ENCODE assay signal across 8 cellular contexts in the genomic region with DNA sequence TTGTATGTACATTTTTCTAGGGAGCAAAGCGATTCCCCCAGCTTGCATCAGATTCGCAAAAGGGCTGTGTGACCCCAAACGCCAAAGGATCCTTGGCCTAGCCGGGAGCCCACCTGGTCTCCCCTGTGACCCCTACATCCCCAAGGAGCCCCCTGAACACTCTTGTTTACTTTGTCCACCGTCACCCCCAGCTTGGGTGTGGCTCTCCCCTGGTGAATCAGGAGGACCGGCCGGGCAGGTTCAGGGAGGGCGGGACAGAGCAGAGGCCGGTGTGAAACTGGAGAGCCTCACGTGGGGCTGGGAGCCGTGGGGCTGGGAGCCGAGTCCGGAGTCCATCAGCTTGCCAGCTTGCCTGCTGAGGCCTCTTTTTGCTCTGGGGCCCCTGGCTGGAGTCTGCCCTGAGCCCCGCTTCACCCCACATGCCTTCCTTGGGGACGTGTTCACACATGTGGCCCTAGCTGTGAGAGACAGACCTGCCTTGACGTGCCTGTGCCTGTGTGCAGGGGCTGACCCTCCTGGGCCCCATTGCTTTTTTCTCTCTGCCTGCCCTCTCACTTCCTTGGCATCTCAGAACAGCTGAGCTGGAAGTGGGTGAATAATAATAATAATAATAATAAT. TPM values are rescaled to one million over a fixed set of nuclear protein-coding genes. Genes with fewer than 3 reads are reported as not detected.
A peak's percentile ranks its signal among the peaks of the same experiment; 100 is the strongest.
DNase-seq lines count a peak whose midpoint lies in the region; ATAC-seq and TF ChIP-seq lines count a peak whose summit lies in the region.

No MANE protein-coding gene starts in this region.

- TF ChIP-seq CTCF in progenitor cell of endocrine pancreas (IDR thresholded peaks at IDR 0.05; ENCODE audit: unreplicated experiment), result no peak

- ATAC-seq in HG02981 (IDR thresholded peaks at IDR 0.05; ENCODE audit: unreplicated experiment), result no peak
- ATAC-seq in HG02610 (IDR thresholded peaks at IDR 0.05; ENCODE audit: unreplicated experiment), result no peak

- H3K4me1 Mint-ChIP-seq in activated naive CD8-positive, alpha-beta T cell treated with anti-CD3 and anti-CD28 coated beads for 36 hours, result peaks cover 47% of the 10 kb centered on the region
- H3K4me1 Mint-ChIP-seq in progenitor cell of endocrine pancreas (ENCODE audit: low read depth), result peaks cover 40% of the 10 kb centered on the region

- in situ Hi-C loops in KBM-7 (cut with MboI; ENCODE audit: low pct_unique_long_range_greater_than_20kb, low sequenced_read_pairs), result no loop called here

- H3K27me3 Mint-ChIP-seq in activated naive CD8-positive, alpha-beta T cell treated with anti-CD3 and anti-CD28 coated beads for 36 hours, result no peaks in the 10 kb centered on the region
- H3K27me3 Mint-ChIP-seq in progenitor cell of endocrine pancreas, result no peaks in the 10 kb centered on the region

- intact Hi-C loops in cardiac septum (cut with DNase I), result loop anchor here (5.0 to 10.0 kb wide), 3 partner anchors 117 to 1304 kb away; a partner anchor contains a TSS

- DNase-seq in EL, result peak; percentile 58
- peak; percentile 37 for DNase-seq in KBM-7
- peak; percentile 17 for DNase-seq in activated naive CD8-positive, alpha-beta T cell treated with anti-CD3 and anti-CD28 coated beads for 36 hours
- peak; percentile 87 for DNase-seq in cardiac septum (ENCODE audit: low spot score)
- DNase-seq in progenitor cell of endocrine pancreas (ENCODE audit: low spot score, unreplicated experiment), result peak; percentile 51
- no peak for DNase-seq in COR-L47 (lab: John Stamatoyannopoulos, UW)

- peak overlapping the region; percentile 47 for H3K27ac Mint-ChIP-seq in activated naive CD8-positive, alpha-beta T cell treated with anti-CD3 and anti-CD28 coated beads for 36 hours
- H3K27ac Mint-ChIP-seq in progenitor cell of endocrine pancreas, result peak overlapping the region; percentile 98

- peaks cover 17% of the 10 kb centered on the region for H3K36me3 Mint-ChIP-seq in activated naive CD8-positive, alpha-beta T cell treated with anti-CD3 and anti-CD28 coated beads for 36 hours
- H3K36me3 Mint-ChIP-seq in progenitor cell of endocrine pancreas (ENCODE audit: insufficient read depth), result peaks cover 12% of the 10 kb centered on the region

- H3K4me3 Mint-ChIP-seq in activated naive CD8-positive, alpha-beta T cell treated with anti-CD3 and anti-CD28 coated beads for 36 hours, result peak overlapping the region; percentile 79
- H3K4me3 Mint-ChIP-seq in progenitor cell of endocrine pancreas (ENCODE audit: low read depth), result peak overlapping the region; percentile 89

- H3K9me3 Mint-ChIP-seq in activated naive CD8-positive, alpha-beta T cell treated with anti-CD3 and anti-CD28 coated beads for 36 hours, result no peaks in the 10 kb centered on the region
- H3K9me3 Mint-ChIP-seq in progenitor cell of endocrine pancreas (ENCODE audit: low read depth), result no peaks in the 10 kb centered on the region

RNA-seq across cellular contexts. Expression of a gene that starts 2.0 kb away (rescaled TPM):
- total RNA-seq in activated naive CD8-positive, alpha-beta T cell treated with anti-CD3 and anti-CD28 coated beads for 36 hours, result 1 to 10 TPM; 3.8 to 4.1 TPM
- 10.0 TPM for total RNA-seq in cardiac septum
- total RNA-seq in progenitor cell of endocrine pancreas, result 20.1 and 20.7 TPM in 2 replicates

RNA-seq across cellular contexts. Expression of a gene that starts 2.2 kb away (rescaled TPM):
- 10 to 100 TPM; 18.9 to 25.3 TPM for total RNA-seq in activated naive CD8-positive, alpha-beta T cell treated with anti-CD3 and anti-CD28 coated beads for 36 hours
- total RNA-seq in cardiac septum, result 18.1 TPM
- 55.8 and 58.6 TPM in 2 replicates for total RNA-seq in progenitor cell of endocrine pancreas

RNA-seq across cellular contexts. Expression of a gene that starts 28.4 kb away (rescaled TPM):
- 10 to 100 TPM; 13.4 to 14.9 TPM for total RNA-seq in activated naive CD8-positive, alpha-beta T cell treated with anti-CD3 and anti-CD28 coated beads for 36 hours
- 20.7 TPM for total RNA-seq in cardiac septum
- 14.6 and 20.9 TPM in 2 replicates for total RNA-seq in progenitor cell of endocrine pancreas

RNA-seq across cellular contexts. Expression of a gene that starts 31.4 kb away (rescaled TPM):
- total RNA-seq in activated naive CD8-positive, alpha-beta T cell treated with anti-CD3 and anti-CD28 coated beads for 36 hours, result 10 to 100 TPM; 13.8 to 15.6 TPM
- total RNA-seq in cardiac septum (9.2 TPM), progenitor cell of endocrine pancreas (21.1 and 22.5 TPM in 2 replicates)

RNA-seq across cellular contexts. Expression of a gene that starts 32.1 kb away (rescaled TPM):
- total RNA-seq in activated naive CD8-positive, alpha-beta T cell treated with anti-CD3 and anti-CD28 coated beads for 36 hours, result 100 to 1,000 TPM; 237 to 252 TPM
- total RNA-seq in cardiac septum, result 32.9 TPM
- total RNA-seq in progenitor cell of endocrine pancreas, result 111 and 126 TPM in 2 replicates
